Comparison of ENCODE assay signal across 16 cellular contexts in genomic region chrX:49199315-49199595, GRCh38. TPM values are rescaled to one million over a fixed set of nuclear protein-coding genes. Genes with fewer than 3 reads are reported as not detected.
DNase-seq lines count a peak whose midpoint lies in the region; ATAC-seq, FAIRE-seq and TF ChIP-seq lines count a peak whose summit lies in the region.
"Had no signal": no experiment of that assay in that cellular context is flagged by ENCODE, and none has a peak within 500 bp of the region (broad histone marks: within the 10 kb centered on the region; RNA-seq: fewer than 3 reads in every experiment).

No MANE protein-coding gene starts in this region.

- peaks cover 19% of the 10 kb centered on the region for H3K4me1 Mint-ChIP-seq in activated CD4-positive, alpha-beta T cell treated with anti-CD3 and anti-CD28 coated beads for 36 hours
- peaks cover 20% of the 10 kb centered on the region for H3K4me1 Mint-ChIP-seq in activated naive CD8-positive, alpha-beta T cell treated with anti-CD3 and anti-CD28 coated beads, Interleukin-2, amount 50 U/mL, for 24 hours

- CTCF ChIA-PET in activated CD4-positive, alpha-beta T cell treated with anti-CD3 and anti-CD28 coated beads for 36 hours (lab: Charles Lee), result no interaction called here

- H2AFZ ChIP-seq in neuron (ENCODE audit: low read depth, low read length) (no peak overlapping the region), Karpas-422 (ENCODE audit: low read length) (no peak overlapping the region)

- H3K36me3 ChIP-seq in HUES48 (ENCODE audit: control insufficient read depth, insufficient read depth, low read length) (no peaks in the 10 kb centered on the region), neuron (ENCODE audit: insufficient read depth, low read length) (no peaks in the 10 kb centered on the region), Karpas-422 (ENCODE audit: insufficient read depth, low read length) (no peaks in the 10 kb centered on the region), pancreas (no peaks in the 10 kb centered on the region)
- H3K36me3 ChIP-seq: brain microvascular endothelial cell had no signal

- intact Hi-C loops in activated CD4-positive, alpha-beta T cell treated with anti-CD3 and anti-CD28 coated beads for 36 hours (cut with DNase I, micrococcal nuclease), result no loop called here
- intact Hi-C loops in pancreas (cut with DNase I), result no loop called here

- H3K4me1 ChIP-seq in HUES48 (ENCODE audit: control insufficient read depth, insufficient read depth, low read length) (no peaks in the 10 kb centered on the region), neuron (ENCODE audit: insufficient read depth, low read length) (no peaks in the 10 kb centered on the region), Karpas-422 (ENCODE audit: low read length) (peaks cover 5% of the 10 kb centered on the region), pancreas (peaks cover 0 to 5% (median 4%) of the 10 kb centered on the region in 3 donors)
- H3K4me1 ChIP-seq: foreskin keratinocyte, testis had no signal

- no peak overlapping the region for H3K27ac Mint-ChIP-seq in activated CD4-positive, alpha-beta T cell treated with anti-CD3 and anti-CD28 coated beads for 36 hours
- H3K27ac Mint-ChIP-seq in activated naive CD8-positive, alpha-beta T cell treated with anti-CD3 and anti-CD28 coated beads, Interleukin-2, amount 50 U/mL, for 24 hours, result no peak overlapping the region

- no peaks in the 10 kb centered on the region for H3K36me3 Mint-ChIP-seq in activated CD4-positive, alpha-beta T cell treated with anti-CD3 and anti-CD28 coated beads for 36 hours (ENCODE audit: low read depth)
- H3K36me3 Mint-ChIP-seq in activated naive CD8-positive, alpha-beta T cell treated with anti-CD3 and anti-CD28 coated beads, Interleukin-2, amount 50 U/mL, for 24 hours (ENCODE audit: low read depth), result no peaks in the 10 kb centered on the region

- H3K4me2 ChIP-seq in Karpas-422 (ENCODE audit: low read depth, low read length, poor library complexity, severe bottlenecking), result no peak overlapping the region

- TF ChIP-seq CTCF in pancreas (IDR thresholded peaks at IDR 0.05), result no peak

- ATAC-seq in activated CD4-positive, alpha-beta T cell treated with anti-CD3 and anti-CD28 coated beads for 36 hours, result no peak
- no peak for ATAC-seq in activated naive CD8-positive, alpha-beta T cell treated with anti-CD3 and anti-CD28 coated beads, Interleukin-2, amount 50 U/mL, for 24 hours
- ATAC-seq in pancreas, result no peak

- 12 to 42% methylated on average over 10 to 11 of the region's 11 CpGs for WGBS in pancreas, 2 donors

- H3K9ac ChIP-seq in HUES48 (ENCODE audit: low read depth, low read length) (no peak overlapping the region), Karpas-422 (ENCODE audit: low read length) (no peak overlapping the region)

- H3K9me3 ChIP-seq in HUES48 (ENCODE audit: control insufficient read depth, insufficient read depth, low read length) (peaks cover 15% of the 10 kb centered on the region), neuron (ENCODE audit: low read length) (no peaks in the 10 kb centered on the region), Karpas-422 (ENCODE audit: low read length) (no peaks in the 10 kb centered on the region), pancreas (no peaks in the 10 kb centered on the region)
- H3K9me3 ChIP-seq: testis had no signal

- H3K9me2 ChIP-seq in Karpas-422 (replicated peaks; ENCODE audit: insufficient read depth, low read length), result no peaks in the 10 kb centered on the region

- no peaks in the 10 kb centered on the region for H4K20me1 ChIP-seq in Karpas-422 (ENCODE audit: insufficient read depth, low read depth, low read length)

- H3K79me2 ChIP-seq in Karpas-422 (ENCODE audit: low read length), result no peaks in the 10 kb centered on the region

- no peak overlapping the region for H3K27ac ChIP-seq in HUES48 (ENCODE audit: low read depth, low read length)
- H3K27ac ChIP-seq in Karpas-422 (ENCODE audit: low read length), result no peak overlapping the region
- no peak overlapping the region for H3K27ac ChIP-seq in pancreas
- H3K27ac ChIP-seq: brain microvascular endothelial cell, foreskin keratinocyte, testis had no signal

- POLR2A ChIA-PET in activated CD4-positive, alpha-beta T cell treated with anti-CD3 and anti-CD28 coated beads for 36 hours (lab: Charles Lee), result no interaction called here

- no peak for TF ChIP-seq POLR2A in H54 (IDR thresholded peaks at IDR 0.05; ENCODE audit: low read depth, low read length)

- no peaks in the 10 kb centered on the region for H3K9me3 Mint-ChIP-seq in activated CD4-positive, alpha-beta T cell treated with anti-CD3 and anti-CD28 coated beads for 36 hours (ENCODE audit: low read depth)
- H3K9me3 Mint-ChIP-seq in activated naive CD8-positive, alpha-beta T cell treated with anti-CD3 and anti-CD28 coated beads, Interleukin-2, amount 50 U/mL, for 24 hours, result no peaks in the 10 kb centered on the region

- no peak for DNase-seq in activated CD4-positive, alpha-beta T cell treated with anti-CD3 and anti-CD28 coated beads for 36 hours
- no peak for DNase-seq in activated CD4-positive, alpha-beta T cell treated with anti-CD3 and anti-CD28 coated beads, Interleukin-2, amount 50 U/mL, for 4 hours
- DNase-seq in activated naive CD8-positive, alpha-beta T cell treated with anti-CD3 and anti-CD28 coated beads, Interleukin-2, amount 50 U/mL, for 24 hours, result no peak
- no peak for DNase-seq in Karpas-422
- no peak for DNase-seq in H54 (ENCODE audit: insufficient read length, low spot score)
- no peak for DNase-seq in pancreas
- DNase-seq: activated effector memory CD4-positive, alpha-beta T cell treated with anti-CD3 and anti-CD28 coated beads, Interleukin-2, amount 50 U/mL, for 16 hours; brain microvascular endothelial cell; foreskin keratinocyte; HCEC 1CT; islet precursor cell; testis had no signal

- H3K27me3 Mint-ChIP-seq in activated CD4-positive, alpha-beta T cell treated with anti-CD3 and anti-CD28 coated beads for 36 hours, result no peaks in the 10 kb centered on the region
- no peaks in the 10 kb centered on the region for H3K27me3 Mint-ChIP-seq in activated naive CD8-positive, alpha-beta T cell treated with anti-CD3 and anti-CD28 coated beads, Interleukin-2, amount 50 U/mL, for 24 hours

- H3K4me3 Mint-ChIP-seq in activated CD4-positive, alpha-beta T cell treated with anti-CD3 and anti-CD28 coated beads for 36 hours, result peak overlapping the region; percentile 60
- peak overlapping the region; percentile 62 for H3K4me3 Mint-ChIP-seq in activated naive CD8-positive, alpha-beta T cell treated with anti-CD3 and anti-CD28 coated beads, Interleukin-2, amount 50 U/mL, for 24 hours

- H3K4me3 ChIP-seq in HUES48 (ENCODE audit: low read depth, low read length) (peak overlapping the region; percentile 51), neuron (ENCODE audit: low read length) (peak overlapping the region; percentile 42), Karpas-422 (ENCODE audit: low read length) (no peak overlapping the region), pancreas (no peak overlapping the region)

- H3K27me3 ChIP-seq in HUES48 (ENCODE audit: control insufficient read depth, insufficient read depth, low read length), result no peaks in the 10 kb centered on the region
- peaks cover 6% of the 10 kb centered on the region for H3K27me3 ChIP-seq in neuron (ENCODE audit: insufficient read depth, low read length)
- no peaks in the 10 kb centered on the region for H3K27me3 ChIP-seq in Karpas-422 (ENCODE audit: low read length)
- H3K27me3 ChIP-seq in pancreas, result no peaks in the 10 kb centered on the region
- H3K27me3 ChIP-seq: brain microvascular endothelial cell, foreskin keratinocyte, testis had no signal

- FAIRE-seq in H54 (lab: Jason Lieb, UNC) (no peak), pancreas (lab: Jason Lieb, UNC) (no peak)
- FAIRE-seq: endometrium had no signal

RNA-seq across cellular contexts. Expression of gene SYP, which starts 0.7 kb away (rescaled TPM):
- total RNA-seq in activated CD4-positive, alpha-beta T cell treated with anti-CD3 and anti-CD28 coated beads for 36 hours, result 1 to 10 TPM; 7.2 to 8.5 TPM
- total RNA-seq in Karpas-422 (2014; rRNA removed; shearing (Covaris generic); ENCODE audit: low replicate concordance), result 0.86 and 1.2 TPM in 2 replicates
- 1 to 10 TPM; 2.0 to 9.8 (median 4.2) TPM for total RNA-seq in pancreas
- 10 to 100 TPM; 13.4 to 41.7 TPM for polyA plus RNA-seq in pancreas

RNA-seq across cellular contexts. Expression of gene PRICKLE3, which starts 13.1 kb away (rescaled TPM):
- total RNA-seq in activated CD4-positive, alpha-beta T cell treated with anti-CD3 and anti-CD28 coated beads for 36 hours, result 10 to 100 TPM; 22.3 to 23.0 TPM
- 4.0 and 15.5 TPM in 2 replicates for total RNA-seq in Karpas-422 (2014; rRNA removed; shearing (Covaris generic); ENCODE audit: low replicate concordance)
- total RNA-seq in pancreas, result 1 to 10 TPM; 4.2 to 7.0 (median 5.6) TPM
- polyA plus RNA-seq in pancreas, result 1 to 10 TPM; 4.3 to 6.7 TPM

RNA-seq across cellular contexts. Expression of gene PLP2, which starts 27.6 kb away (rescaled TPM):
- total RNA-seq in activated CD4-positive, alpha-beta T cell treated with anti-CD3 and anti-CD28 coated beads for 36 hours, result 100 to 1,000 TPM; 174 to 202 TPM
- total RNA-seq in Karpas-422 (2014; rRNA removed; shearing (Covaris generic); ENCODE audit: low replicate concordance), result 11.0 and 37.0 TPM in 2 replicates
- total RNA-seq in pancreas, result 100 to 1,000 TPM in 4 of 6 donors, 10 to 100 TPM in 2; 36.0 to 125 (median 114) TPM
- polyA plus RNA-seq in pancreas, result 100 to 1,000 TPM; 119 to 126 TPM

RNA-seq across cellular contexts. Expression of gene CACNA1F, which starts 33.9 kb away (rescaled TPM):
- total RNA-seq in activated CD4-positive, alpha-beta T cell treated with anti-CD3 and anti-CD28 coated beads for 36 hours, result under 1 TPM; 0.65 to 0.87 TPM
- total RNA-seq in Karpas-422 (2014; rRNA removed; shearing (Covaris generic); ENCODE audit: low replicate concordance), result not detected in 2 replicates
- total RNA-seq in pancreas, result under 1 TPM; 0.03 to 0.87 (median 0.18) TPM
- polyA plus RNA-seq in pancreas, result under 1 TPM; 0.23 to 0.30 TPM
- total RNA-seq: foreskin keratinocyte had no signal
- polyA plus RNA-seq: AG04450 had no signal

RNA-seq across cellular contexts. Expression of gene CCDC22, which starts 36.0 kb away (rescaled TPM):
- 10 to 100 TPM; 19.8 to 23.8 TPM for total RNA-seq in activated CD4-positive, alpha-beta T cell treated with anti-CD3 and anti-CD28 coated beads for 36 hours
- total RNA-seq in Karpas-422 (2014; rRNA removed; shearing (Covaris generic); ENCODE audit: low replicate concordance), result 25.9 and 30.0 TPM in 2 replicates
- total RNA-seq in pancreas, result 10 to 100 TPM in 1 of 6 donors, 1 to 10 TPM in 5; 6.2 to 11.4 (median 8.6) TPM
- polyA plus RNA-seq in pancreas, result 10 to 100 TPM in 1 of 2 donors, 1 to 10 TPM in 1; 9.3 to 13.8 TPM

Comparison
In these comparisons a context has a peak if more than half of its experiments do, and no peak if none do; other contexts are left out.
1. H3K4me3 ChIP-seq: peak in HUES48 (single experiment) and neuron (single experiment); none in Karpas-422 (single experiment) and pancreas (0 of 4).